In genomic region chr13:95140502-95140901, GRCh38 we compare ENCODE assay signal across 6 cellular contexts.
"Had no signal": no experiment of that assay in that cellular context is flagged by ENCODE, and none has a peak within 500 bp of the region (broad histone marks: within the 10 kb centered on the region; RNA-seq: fewer than 3 reads in every experiment).

No MANE protein-coding gene starts in this region.

- H3K27ac ChIP-seq: HL-60 had no signal

- ATAC-seq: HepG2, K562 had no signal

- FAIRE-seq: HepG2, HTR-8/SVneo, K562 had no signal

- H3K4me3 ChIP-seq: K562 had no signal

- DNase-seq: IMR-90, KBM-7 had no signal
